In the genomic region with DNA sequence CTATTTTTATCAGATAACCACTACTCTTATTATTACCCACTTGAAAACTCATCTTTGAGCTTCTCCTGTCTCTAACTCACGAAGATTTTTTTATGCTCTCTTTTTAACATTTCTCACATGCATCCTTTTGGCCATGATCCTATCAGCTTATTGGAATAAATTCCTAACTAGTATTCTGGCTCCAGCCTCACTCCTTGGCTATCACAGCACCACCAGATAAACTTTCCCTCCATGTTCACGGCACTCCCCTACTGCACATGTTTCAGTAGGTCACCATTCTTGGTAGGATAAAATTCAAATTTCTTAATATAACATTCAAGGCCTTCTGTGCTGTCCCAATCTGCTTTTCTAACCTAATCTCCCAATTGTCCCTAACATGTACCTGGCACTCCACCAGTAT, we compare ENCODE assay signal across 9 cellular contexts.
"Had no signal": no experiment of that assay in that cellular context is flagged by ENCODE, and none has a peak within 500 bp of the region (broad histone marks: within the 10 kb centered on the region; RNA-seq: fewer than 3 reads in every experiment).

No MANE protein-coding gene starts in this region.

- ATAC-seq: GM23338, HCT116 had no signal

- DNase-seq: GM23248, GOT3, H7, H9, HCEC 1CT, HFFc6 had no signal

- H3K27ac ChIP-seq: GM23248 had no signal

- H3K4me1 ChIP-seq: HAP-1 had no signal

- H2AFZ ChIP-seq: GM23248, GM23338 had no signal

- H3K9me3 ChIP-seq: HAP-1 had no signal

- H3K36me3 ChIP-seq: HAP-1 had no signal

- H3K4me3 ChIP-seq: GM23248, GM23338, HAP-1 had no signal
